Comparison of ENCODE assay signal across 18 cellular contexts in genomic region chr7:130275826-130276291, GRCh38. TPM values are rescaled to one million over a fixed set of nuclear protein-coding genes. Genes with fewer than 3 reads are reported as not detected.
DNase-seq lines count a peak whose midpoint lies in the region; TF ChIP-seq lines count a peak whose summit lies in the region.
"Had no signal": no experiment of that assay in that cellular context is flagged by ENCODE, and none has a peak within 500 bp of the region (broad histone marks: within the 10 kb centered on the region; RNA-seq: fewer than 3 reads in every experiment).

No MANE protein-coding gene starts in this region.

- no peak overlapping the region for H2BK15ac ChIP-seq in mesenchymal stem cell (ENCODE audit: low read depth, poor library complexity, severe bottlenecking)

- TF ChIP-seq POLR2A in thyroid gland (IDR thresholded peaks at IDR 0.05): no peak

- H3K79me1 ChIP-seq in mesenchymal stem cell (replicated peaks; ENCODE audit: low read length, poor library complexity, severe bottlenecking): no peaks in the 10 kb centered on the region

- H3K27ac ChIP-seq in mesenchymal stem cell (ENCODE audit: low read length, poor library complexity, severe bottlenecking) (no peak overlapping the region), thyroid gland (no peak overlapping the region)
- H3K27ac ChIP-seq: 22Rv1, colonic mucosa, upper lobe of right lung had no signal

- no peak overlapping the region for H3K4me3 Mint-ChIP-seq in activated T-helper 2 cell treated with anti-CD3 and anti-CD28 coated beads, Interferon-gamma antibody, Interleukin-2, Interleukin-4, amounts not matched to agents 10 μg/mL and 5 μg/mL and 100 μg/mL, durations not matched to agents 14 hours and 24 hours and 36 hours (ENCODE audit: low read depth)
- H3K4me3 Mint-ChIP-seq: CD14-positive monocyte had no signal

- no peaks in the 10 kb centered on the region for H3K36me3 ChIP-seq in mesenchymal stem cell (ENCODE audit: control insufficient read depth in 1 of 2, insufficient read depth in 2 of 2, low read depth in 1 of 2, low read length in 2 of 2)
- no peaks in the 10 kb centered on the region for H3K36me3 ChIP-seq in thyroid gland
- H3K36me3 ChIP-seq: colonic mucosa, upper lobe of right lung had no signal

- DNase-seq in DMS 273 (lab: John Stamatoyannopoulos, UW; ENCODE audit: unreplicated experiment): peak; percentile 47
- no peak for DNase-seq in DMS 273 treated with DMSO at 0.1 percent for 48 hours (lab: John Stamatoyannopoulos, UW)
- no peak for DNase-seq in activated T-helper 2 cell treated with anti-CD3 and anti-CD28 coated beads, Interferon-gamma antibody, Interleukin-2, Interleukin-4, amounts not matched to agents 10 μg/mL and 5 μg/mL and 100 μg/mL, durations not matched to agents 14 hours and 24 hours and 36 hours (ENCODE audit: low spot score)
- peak; percentile 42 for DNase-seq in mesenchymal stem cell
- no peak for DNase-seq in stimulated activated CD4-positive, alpha-beta T cell treated with anti-CD3 and anti-CD28 coated beads, Interleukin-12 subunit alpha, Interleukin-12 subunit beta, amount 100 ng/mL, for 4 hours
- DNase-seq in NCI-H82 (lab: John Stamatoyannopoulos, UW): no peak
- DNase-seq in thyroid gland: no peak
- DNase-seq: activated CD4-positive, alpha-beta T cell treated with anti-CD3 and anti-CD28 coated beads for 1 hour; colonic mucosa; kidney; stimulated activated CD4-positive, alpha-beta T cell treated with anti-CD3 and anti-CD28 coated beads, Interleukin-4, amount 100 ng/mL, for 1 hour; T-helper 2 cell; upper lobe of right lung had no signal

- peak overlapping the region; percentile 51 for H3K27ac Mint-ChIP-seq in activated T-helper 2 cell treated with anti-CD3 and anti-CD28 coated beads, Interferon-gamma antibody, Interleukin-2, Interleukin-4, amounts not matched to agents 10 μg/mL and 5 μg/mL and 100 μg/mL, durations not matched to agents 14 hours and 24 hours and 36 hours
- H3K27ac Mint-ChIP-seq: CD14-positive monocyte had no signal

- H2BK5ac ChIP-seq in mesenchymal stem cell (ENCODE audit: low read depth, low read length, poor library complexity, severe bottlenecking): no peak overlapping the region

- H3K4me1 ChIP-seq in mesenchymal stem cell (ENCODE audit: control insufficient read depth, insufficient read depth, low read depth, low read length) (peaks cover 6% of the 10 kb centered on the region), thyroid gland (peaks cover 0 to 6% of the 10 kb centered on the region in 2 donors)
- H3K4me1 ChIP-seq: colonic mucosa had no signal

- H4K8ac ChIP-seq in mesenchymal stem cell (ENCODE audit: low read length): no peak overlapping the region

- H3K9ac ChIP-seq in mesenchymal stem cell (ENCODE audit: low read length): no peak overlapping the region

- no peak overlapping the region for H3K4ac ChIP-seq in mesenchymal stem cell (ENCODE audit: low read depth in 1 of 2, low read length in 2 of 2)

- no peaks in the 10 kb centered on the region for H3K9me3 ChIP-seq in mesenchymal stem cell (ENCODE audit: control insufficient read depth, low read length)
- H3K9me3 ChIP-seq in thyroid gland: no peaks in the 10 kb centered on the region
- H3K9me3 ChIP-seq: colonic mucosa, upper lobe of right lung had no signal

- no peak overlapping the region for H3K4me2 ChIP-seq in mesenchymal stem cell (ENCODE audit: low read length, poor library complexity, severe bottlenecking)

- H2BK12ac ChIP-seq in mesenchymal stem cell (ENCODE audit: low read length in 2 of 2): no peak overlapping the region

- no peak overlapping the region for H4K91ac ChIP-seq in mesenchymal stem cell (ENCODE audit: low read length)

- peaks cover 3% of the 10 kb centered on the region for H3K27me3 Mint-ChIP-seq in activated T-helper 2 cell treated with anti-CD3 and anti-CD28 coated beads, Interferon-gamma antibody, Interleukin-2, Interleukin-4, amounts not matched to agents 10 μg/mL and 5 μg/mL and 100 μg/mL, durations not matched to agents 14 hours and 24 hours and 36 hours (ENCODE audit: low read depth)

- no peak overlapping the region for H3K18ac ChIP-seq in mesenchymal stem cell (ENCODE audit: low read depth in 1 of 2, low read length in 2 of 2)

- no peak overlapping the region for H3K4me3 ChIP-seq in mesenchymal stem cell (ENCODE audit: insufficient read depth in 1 of 2, low read depth in 1 of 2, low read length in 2 of 2)
- no peak overlapping the region for H3K4me3 ChIP-seq in thyroid gland (replicated peaks in 1 of 3)
- H3K4me3 ChIP-seq: colonic mucosa, upper lobe of right lung had no signal

- peaks cover 21% of the 10 kb centered on the region for H3K4me1 Mint-ChIP-seq in activated T-helper 2 cell treated with anti-CD3 and anti-CD28 coated beads, Interferon-gamma antibody, Interleukin-2, Interleukin-4, amounts not matched to agents 10 μg/mL and 5 μg/mL and 100 μg/mL, durations not matched to agents 14 hours and 24 hours and 36 hours (ENCODE audit: low read depth)

- H2BK120ac ChIP-seq in mesenchymal stem cell (ENCODE audit: low read depth, low read length): no peak overlapping the region

- 96% methylated on average over 4 of the region's 5 CpGs for WGBS in mesenchymal stem cell
- WGBS in thyroid gland, 2 donors: 79 to 82% methylated on average over 5 of the region's 5 CpGs

- H3K23ac ChIP-seq in mesenchymal stem cell (ENCODE audit: low read length in 2 of 2): no peak overlapping the region

- H3K27me3 ChIP-seq in mesenchymal stem cell (ENCODE audit: control insufficient read depth in 1 of 2, insufficient read depth in 1 of 2, low read length in 2 of 2) (peaks cover 0 to 13% of the 10 kb centered on the region in 2 experiments), thyroid gland (no peaks in the 10 kb centered on the region)
- H3K27me3 ChIP-seq: colonic mucosa had no signal

- TF ChIP-seq RAD21 in Ishikawa (IDR thresholded peaks at IDR 0.05; ENCODE audit: low read depth): no peak

- intact Hi-C loops in activated T-helper 2 cell treated with anti-CD3 and anti-CD28 coated beads, Interferon-gamma antibody, Interleukin-2, Interleukin-4, amounts not matched to agents 10 μg/mL and 5 μg/mL and 100 μg/mL, durations not matched to agents 14 hours and 24 hours and 36 hours (cut with micrococcal nuclease): loop anchor here (2.0 to 10.0 kb wide), 4 partner anchors 34 to 201 kb away; partner anchors contain the start of gene KLHDC10
- intact Hi-C loops in thyroid gland (cut with DNase I): loop anchor here (10.0 kb wide), 1 partner anchor 209 kb away; no protein-coding TSS in a partner anchor

- no peak for TF ChIP-seq EP300 in Ishikawa (IDR thresholded peaks at IDR 0.05; ENCODE audit: borderline replicate concordance)

- H3K14ac ChIP-seq in mesenchymal stem cell (ENCODE audit: low read length in 2 of 2): no peak overlapping the region

- H2AFZ ChIP-seq in mesenchymal stem cell (ENCODE audit: low read depth, low read length): no peak overlapping the region

- no peak overlapping the region for H2AK5ac ChIP-seq in mesenchymal stem cell (ENCODE audit: low read length, severe bottlenecking)

- no peaks in the 10 kb centered on the region for H3K36me3 Mint-ChIP-seq in activated T-helper 2 cell treated with anti-CD3 and anti-CD28 coated beads, Interferon-gamma antibody, Interleukin-2, Interleukin-4, amounts not matched to agents 10 μg/mL and 5 μg/mL and 100 μg/mL, durations not matched to agents 14 hours and 24 hours and 36 hours (ENCODE audit: low read depth)
- H3K36me3 Mint-ChIP-seq: CD14-positive monocyte had no signal

- no peak for TF ChIP-seq CTCF in thyroid gland (IDR thresholded peaks at IDR 0.05)

- H3K9me3 Mint-ChIP-seq in activated T-helper 2 cell treated with anti-CD3 and anti-CD28 coated beads, Interferon-gamma antibody, Interleukin-2, Interleukin-4, amounts not matched to agents 10 μg/mL and 5 μg/mL and 100 μg/mL, durations not matched to agents 14 hours and 24 hours and 36 hours: no peaks in the 10 kb centered on the region

TF ChIP-seq in Ishikawa, 13 proteins besides CTCF, POLR2A, EP300 and RAD21:
- TF ChIP-seq TEAD4 (IDR thresholded peaks at IDR 0.05) (peak; percentile 49; the same call in 1 of the 2 replicates), CEBPB (IDR thresholded peaks at IDR 0.05) (peak; percentile 3; the same call in 1 of the 2 replicates), FOXM1 (IDR thresholded peaks at IDR 0.05; ENCODE audit: borderline replicate concordance, low read depth) (no peak)

RNA-seq across cellular contexts. Expression of gene CPA2, which starts 9.2 kb away (rescaled TPM):
- 0.14 TPM in 1 of 2 replicates, not detected in the other for total RNA-seq in activated T-helper 2 cell treated with anti-CD3 and anti-CD28 coated beads, Interferon-gamma antibody, Interleukin-2, Interleukin-4, amounts not matched to agents 10 μg/mL and 5 μg/mL and 100 μg/mL, durations not matched to agents 14 hours and 24 hours and 36 hours
- not detected for polyA plus RNA-seq in mesenchymal stem cell (2013, experiment 1 of 2)
- polyA plus RNA-seq in mesenchymal stem cell (2013, experiment 2 of 2): 0.10 TPM
- not detected for total RNA-seq in thyroid gland
- total RNA-seq: epithelial cell of proximal tubule, G401, kidney, upper lobe of right lung had no signal
- polyA plus RNA-seq: CD14-positive monocyte had no signal

RNA-seq across cellular contexts. Expression of gene CPA4, which starts 17.1 kb away (rescaled TPM):
- total RNA-seq in activated T-helper 2 cell treated with anti-CD3 and anti-CD28 coated beads, Interferon-gamma antibody, Interleukin-2, Interleukin-4, amounts not matched to agents 10 μg/mL and 5 μg/mL and 100 μg/mL, durations not matched to agents 14 hours and 24 hours and 36 hours: not detected in 2 replicates
- 36.9 TPM for polyA plus RNA-seq in mesenchymal stem cell (2013, experiment 1 of 2)
- polyA plus RNA-seq in mesenchymal stem cell (2013, experiment 2 of 2): 36.9 TPM
- not detected for total RNA-seq in thyroid gland
- total RNA-seq: colonic mucosa, G401, upper lobe of right lung had no signal
- polyA plus RNA-seq: CD14-positive monocyte had no signal

Comparison
In these comparisons a context has a peak if more than half of its experiments do, and no peak if none do; other contexts are left out.
1. DNase-seq: peak in DMS 273 (single experiment) and mesenchymal stem cell (single experiment); none in DMS 273 treated with DMSO at 0.1 percent for 48 hours (single experiment), activated T-helper 2 cell treated with anti-CD3 and anti-CD28 coated beads, Interferon-gamma antibody, Interleukin-2, Interleukin-4, amounts not matched to agents 10 μg/mL and 5 μg/mL and 100 μg/mL, durations not matched to agents 14 hours and 24 hours and 36 hours (single experiment), stimulated activated CD4-positive, alpha-beta T cell treated with anti-CD3 and anti-CD28 coated beads, Interleukin-12 subunit alpha, Interleukin-12 subunit beta, amount 100 ng/mL, for 4 hours (single experiment), NCI-H82 (single experiment) and thyroid gland (0 of 2).